Comparison of ENCODE assay signal across 1 cellular context in genomic region chrX:120468479-120468824, GRCh38.
TF ChIP-seq lines count a peak whose summit lies in the region.

No MANE protein-coding gene starts in this region.

TF ChIP-seq in HepG2, 621 proteins besides CTCF, POLR2A, EP300 and RAD21 (continued from another document):
- 0 out of 2 replicates have a peak, but pooled peaks have one; percentile 1 for TF ChIP-seq ZNF782 (CRISPR knock-in tag; IDR thresholded peaks at IDR 0.05; ENCODE audit: borderline replicate concordance)
- no peak for TF ChIP-seq TOPORS (CRISPR knock-in tag; IDR thresholded peaks at IDR 0.05)
- TF ChIP-seq MAFK (conservative IDR thresholded peaks at IDR 0.05 in 1 of 2, IDR thresholded peaks at IDR 0.05 in 1 of 2; ENCODE audit: low read length in 2 of 2): no peak
- no peak for TF ChIP-seq PRPF4 (IDR thresholded peaks at IDR 0.05; ENCODE audit: low read depth, low read length, poor library complexity, severe bottlenecking)
- no peak for TF ChIP-seq PHB2 (IDR thresholded peaks at IDR 0.05; ENCODE audit: partially characterized antibody)
- 0 out of 2 replicates have a peak, but pooled peaks have one; percentile 28 for TF ChIP-seq CAMTA2 (CRISPR knock-in tag; IDR thresholded peaks at IDR 0.05; ENCODE audit: borderline replicate concordance)
